25 cellular contexts compared by ENCODE assay signal in genomic region chr2:162330881-162331280, GRCh38.
"Had no signal": no experiment of that assay in that cellular context is flagged by ENCODE, and none has a peak within 500 bp of the region (broad histone marks: within the 10 kb centered on the region; RNA-seq: fewer than 3 reads in every experiment).

No MANE protein-coding gene starts in this region.

- DNase-seq: activated CD4-positive, alpha-beta T cell treated with anti-CD3 and anti-CD28 coated beads for 48 hours; activated CD4-positive, alpha-beta T cell treated with anti-CD3 and anti-CD28 coated beads, Interleukin-2, amount 50 U/mL, for 4 hours; activated CD8-positive, alpha-beta memory T cell treated with anti-CD3 and anti-CD28 coated beads, Interleukin-2, amount 50 U/mL, for 48 hours; activated CD8-positive, alpha-beta T cell treated with anti-CD3 and anti-CD28 coated beads, Interleukin-2, amount 10 ng/mL, durations not matched to agents 7 days and 5 days; activated naive CD4-positive, alpha-beta T cell treated with anti-CD3 and anti-CD28 coated beads, Interleukin-2, amount 50 U/mL, for 16 hours; activated T-cell treated with anti-CD3 and anti-CD28 coated beads, Interleukin-2, amount 50 U/mL, for 1 hour; KG1; NCI-H1092; NCI-H1417 treated with DMSO at 0.1 percent for 48 hours; NCI-H1694; NCI-H2029; NCI-H2107; NCI-H2171 treated with DMSO at 0.1 percent for 48 hours; NCI-H226; NCI-H510A; NCI-H526 treated with DMSO at 0.1 percent for 48 hours; NCI-H82; OCI-M1; Peyer's patch; SHP77 had no signal

- H3K4me1 Mint-ChIP-seq: brain had no signal

- H3K9me3 ChIP-seq: ascending aorta, Peyer's patch had no signal

- H3K27me3 ChIP-seq: ascending aorta, cardiac muscle cell, Peyer's patch had no signal

- H3K36me3 ChIP-seq: ascending aorta, cardiac muscle cell, Peyer's patch had no signal

- H3K4me1 ChIP-seq: ascending aorta, Peyer's patch had no signal

- H3K4me3 ChIP-seq: ascending aorta, cardiac muscle cell, Peyer's patch had no signal

- H3K27ac ChIP-seq: ascending aorta, cardiac muscle cell, Peyer's patch, RWPE1 had no signal

- H3K36me3 Mint-ChIP-seq: brain had no signal

- H3K4me3 Mint-ChIP-seq: activated CD8-positive, alpha-beta T cell treated with anti-CD3 and anti-CD28 coated beads, Interleukin-2, amount 10 ng/mL, durations not matched to agents 7 days and 5 days; brain; T-helper 1 cell treated with Interleukin-12 subunit alpha and Interleukin-12 subunit beta and Interleukin-4 antibody, amounts not matched to agents 30 μg/mL and 1 μg/mL, for 36 hours had no signal

- ATAC-seq: activated CD8-positive, alpha-beta T cell treated with anti-CD3 and anti-CD28 coated beads, Interleukin-2, amount 10 ng/mL, durations not matched to agents 7 days and 5 days had no signal

- H3K27ac Mint-ChIP-seq: activated CD8-positive, alpha-beta T cell treated with anti-CD3 and anti-CD28 coated beads, Interleukin-2, amount 10 ng/mL, durations not matched to agents 7 days and 5 days; brain; T-helper 1 cell treated with Interleukin-12 subunit alpha and Interleukin-12 subunit beta and Interleukin-4 antibody, amounts not matched to agents 30 μg/mL and 1 μg/mL, for 36 hours had no signal

- H3K9me3 Mint-ChIP-seq: T-helper 1 cell treated with Interleukin-12 subunit alpha and Interleukin-12 subunit beta and Interleukin-4 antibody, amounts not matched to agents 30 μg/mL and 1 μg/mL, for 36 hours had no signal

- H3K27me3 Mint-ChIP-seq: brain had no signal
